In genomic region chr16:30997887-30998711, GRCh38 we compare ENCODE assay signal across 8 cellular contexts. TPM values are rescaled to one million over a fixed set of nuclear protein-coding genes. Genes with fewer than 3 reads are reported as not detected.
DNase-seq lines count a peak whose midpoint lies in the region; ATAC-seq and TF ChIP-seq lines count a peak whose summit lies in the region.

No MANE protein-coding gene starts in this region.

- CTCF ChIA-PET in activated CD4-positive, alpha-beta T cell treated with anti-CD3 and anti-CD28 coated beads, Interleukin-2, amount 10 ng/mL, durations not matched to agents 7 days and 5 days (lab: Charles Lee) = interaction anchor here (1.3 kb wide), 1 partner anchor 11 kb away, joined by 3 read pairs; no protein-coding TSS in a partner anchor

- H3K4me1 ChIP-seq in ascending aorta (peaks cover 9 to 27% of the 10 kb centered on the region in 2 donors), transverse colon (peaks cover 6 to 18% (median 13%) of the 10 kb centered on the region in 4 donors)

- H3K36me3 Mint-ChIP-seq in activated CD4-positive, alpha-beta T cell treated with anti-CD3 and anti-CD28 coated beads, Interleukin-2, amount 10 ng/mL, durations not matched to agents 7 days and 5 days (ENCODE audit: low read depth) = no peaks in the 10 kb centered on the region

- WGBS in transverse colon (ENCODE audit: low coverage in 1 of 2), 2 donors = 73% methylated on average over 18 of the region's 18 CpGs; no CpG with 5 or more reads in 1 of the 2 donors

- peak overlapping the region; percentile 77 for H3K4me3 Mint-ChIP-seq in activated CD4-positive, alpha-beta T cell treated with anti-CD3 and anti-CD28 coated beads, Interleukin-2, amount 10 ng/mL, durations not matched to agents 7 days and 5 days

- H3K9me3 ChIP-seq in ascending aorta = no peaks in the 10 kb centered on the region
- H3K9me3 ChIP-seq in transverse colon = no peaks in the 10 kb centered on the region

- in situ Hi-C loops in transverse colon (cut with MboI; ENCODE audit: low pct_ligation_motif_present in 1 of 4, low pct_unique_long_range_greater_than_20kb in 1 of 4, low sequenced_read_pairs in 3 of 4) = loop anchor here (10.0 to 25.0 kb wide), 5 partner anchors 164 to 864 kb away; partner anchors contain the start of genes ZNF843 (in 3 of the 4), COX6A2 (in 2 of the 4), ZNF267 (in 2 of the 4) and ARMC5 (in 1 of the 4)

- DNase-seq in activated CD4-positive, alpha-beta T cell treated with anti-CD3 and anti-CD28 coated beads, Interleukin-2, amount 10 ng/mL, durations not matched to agents 7 days and 5 days = no peak
- no peak for DNase-seq in activated CD4-positive, alpha-beta T cell treated with anti-CD3 and anti-CD28 coated beads for 1 hour
- DNase-seq in ascending aorta (ENCODE audit: low spot score in 2 of 2) = peak in 1 of 2 donors; percentile 81
- DNase-seq in iris pigment epithelial cell (ENCODE audit: low read depth) = peak; percentile 90
- DNase-seq in transverse colon = no peak
- no peak for DNase-seq in NCI-H2196 (lab: John Stamatoyannopoulos, UW; ENCODE audit: unreplicated experiment)

- H3K36me3 ChIP-seq in ascending aorta (no peaks in the 10 kb centered on the region), transverse colon (no peaks in the 10 kb centered on the region)

- H3K27me3 Mint-ChIP-seq in activated CD4-positive, alpha-beta T cell treated with anti-CD3 and anti-CD28 coated beads, Interleukin-2, amount 10 ng/mL, durations not matched to agents 7 days and 5 days = peaks cover 8% of the 10 kb centered on the region

- TF ChIP-seq POLR2A in transverse colon (IDR thresholded peaks at IDR 0.05) = no peak

- TF ChIP-seq EP300 in transverse colon (IDR thresholded peaks at IDR 0.05; ENCODE audit: low read depth) = no peak

- ATAC-seq in GM21381 (IDR thresholded peaks at IDR 0.05; ENCODE audit: unreplicated experiment) (no peak), GM18907 (IDR thresholded peaks at IDR 0.05; ENCODE audit: unreplicated experiment) (no peak)

- H3K27ac ChIP-seq in ascending aorta (peak overlapping the region; percentile 90 to 94), transverse colon (peak overlapping the region; percentile 77 to 89 (median 81))

- peak overlapping the region; percentile 65 to 78 for H3K4me3 ChIP-seq in ascending aorta
- H3K4me3 ChIP-seq in transverse colon = no peak overlapping the region

- peaks cover 16% of the 10 kb centered on the region for H3K4me1 Mint-ChIP-seq in activated CD4-positive, alpha-beta T cell treated with anti-CD3 and anti-CD28 coated beads, Interleukin-2, amount 10 ng/mL, durations not matched to agents 7 days and 5 days

- intact Hi-C loops in ascending aorta (cut with DNase I) = loop anchor here (1.0 to 5.0 kb wide), 5 partner anchors 35 to 874 kb away; partner anchors contain the start of genes SETD1A, STX4, VKORC1 and ZNF267
- intact Hi-C loops in transverse colon (cut with DNase I; ENCODE audit: low total_unique reads) = no loop called here

- POLR2A ChIA-PET in activated CD4-positive, alpha-beta T cell treated with anti-CD3 and anti-CD28 coated beads, Interleukin-2, amount 10 ng/mL, durations not matched to agents 7 days and 5 days (lab: Charles Lee) = interaction anchor here (0.7 kb wide), 1 partner anchor 97 kb away, joined by 3 read pairs; no protein-coding TSS in a partner anchor

- H3K27me3 ChIP-seq in ascending aorta (no peaks in the 10 kb centered on the region), transverse colon (peaks cover 5% of the 10 kb centered on the region)

- TF ChIP-seq CTCF in ascending aorta (IDR thresholded peaks at IDR 0.05) = no peak
- no peak for TF ChIP-seq CTCF in transverse colon (IDR thresholded peaks at IDR 0.05)

- peak overlapping the region; percentile 41 for H3K27ac Mint-ChIP-seq in activated CD4-positive, alpha-beta T cell treated with anti-CD3 and anti-CD28 coated beads, Interleukin-2, amount 10 ng/mL, durations not matched to agents 7 days and 5 days

- no peaks in the 10 kb centered on the region for H3K9me3 Mint-ChIP-seq in activated CD4-positive, alpha-beta T cell treated with anti-CD3 and anti-CD28 coated beads, Interleukin-2, amount 10 ng/mL, durations not matched to agents 7 days and 5 days

RNA-seq across cellular contexts. Expression of gene STX1B, which starts 12.3 kb away (rescaled TPM):
- total RNA-seq in activated CD4-positive, alpha-beta T cell treated with anti-CD3 and anti-CD28 coated beads, Interleukin-2, amount 10 ng/mL, durations not matched to agents 7 days and 5 days = 1 to 10 TPM in 1 of 2 experiments, under 1 TPM in 1; 0.62 to 1.1 TPM
- total RNA-seq in ascending aorta = 2.0 TPM
- total RNA-seq in transverse colon = 1 to 10 TPM in 1 of 4 donors, under 1 TPM in 1, not detected in 2; 0.41 to 1.3 TPM

RNA-seq across cellular contexts. Expression of gene HSD3B7, which starts 13.1 kb away (rescaled TPM):
- 1 to 10 TPM; 3.4 to 3.5 TPM for total RNA-seq in activated CD4-positive, alpha-beta T cell treated with anti-CD3 and anti-CD28 coated beads, Interleukin-2, amount 10 ng/mL, durations not matched to agents 7 days and 5 days
- total RNA-seq in ascending aorta (35.2 TPM), transverse colon (10 to 100 TPM in 3 of 4 donors, 1 to 10 TPM in 1; 7.0 to 31.8 (median 29.6) TPM)

RNA-seq across cellular contexts. Expression of gene STX4, which starts 35.3 kb away (rescaled TPM):
- total RNA-seq in activated CD4-positive, alpha-beta T cell treated with anti-CD3 and anti-CD28 coated beads, Interleukin-2, amount 10 ng/mL, durations not matched to agents 7 days and 5 days = 10 to 100 TPM; 48.0 to 56.7 TPM
- total RNA-seq in ascending aorta (79.1 TPM), transverse colon (100 to 1,000 TPM in 2 of 4 donors, 10 to 100 TPM in 2; 50.8 to 163 (median 79.7) TPM)

RNA-seq across cellular contexts. Expression of gene SETD1A, which starts 40.5 kb away (rescaled TPM):
- total RNA-seq in activated CD4-positive, alpha-beta T cell treated with anti-CD3 and anti-CD28 coated beads, Interleukin-2, amount 10 ng/mL, durations not matched to agents 7 days and 5 days = 10 to 100 TPM; 26.5 to 26.6 TPM
- 8.3 TPM for total RNA-seq in ascending aorta
- total RNA-seq in transverse colon = 10 to 100 TPM in 3 of 4 donors, 1 to 10 TPM in 1; 5.3 to 37.0 (median 10.8) TPM

RNA-seq across cellular contexts. Expression of gene ORAI3, which starts 49.2 kb away (rescaled TPM):
- 10 to 100 TPM; 18.4 to 19.0 TPM for total RNA-seq in activated CD4-positive, alpha-beta T cell treated with anti-CD3 and anti-CD28 coated beads, Interleukin-2, amount 10 ng/mL, durations not matched to agents 7 days and 5 days
- total RNA-seq in ascending aorta = 39.0 TPM
- 10 to 100 TPM; 24.8 to 45.6 (median 31.3) TPM for total RNA-seq in transverse colon

Comparison
In these comparisons a context has a peak if more than half of its experiments do, and no peak if none do; other contexts are left out.
1. H3K4me3 ChIP-seq: peak in ascending aorta (2 of 2); none in transverse colon (0 of 4).